13 cellular contexts compared by ENCODE assay signal in the genomic region with DNA sequence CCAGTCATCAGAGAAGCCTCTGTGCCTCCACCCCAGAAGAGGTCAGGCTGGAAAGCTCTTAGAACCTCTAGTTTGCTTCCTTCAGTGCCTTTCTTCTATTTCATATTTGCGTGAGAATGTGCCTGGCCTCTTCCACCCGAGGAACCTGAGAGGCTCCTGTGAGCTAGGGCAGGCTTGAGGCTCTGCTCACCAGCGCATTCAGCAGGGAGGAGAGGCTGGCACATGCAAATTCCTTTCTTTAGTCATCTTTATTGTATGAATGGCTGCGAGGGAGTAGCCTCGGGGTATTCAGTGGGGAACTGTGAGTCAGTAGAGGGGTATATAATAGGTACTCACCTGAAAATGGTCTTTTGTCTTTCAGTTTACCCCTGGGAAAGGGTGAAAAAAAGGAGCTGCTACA.
A peak's percentile ranks its signal among the peaks of the same experiment; 100 is the strongest.
DNase-seq lines count a peak whose midpoint lies in the region; ATAC-seq and TF ChIP-seq lines count a peak whose summit lies in the region.
"Had no signal": no experiment of that assay in that cellular context is flagged by ENCODE, and none has a peak within 500 bp of the region (broad histone marks: within the 10 kb centered on the region; RNA-seq: fewer than 3 reads in every experiment).

No MANE protein-coding gene starts in this region.

- peaks cover 3% of the 10 kb centered on the region for H3K9me3 Mint-ChIP-seq in neural progenitor cell
- peaks cover 0 to 6% of the 10 kb centered on the region in 2 donors for H3K9me3 Mint-ChIP-seq in stimulated activated naive B cell treated with anti-CD40 and anti-IgM and Interleukin-4, amounts not matched to agents 10 μg/mL and 1 μg/mL and 100 μg/mL, for 72 hours
- H3K9me3 Mint-ChIP-seq: activated naive CD4-positive, alpha-beta T cell treated with anti-CD3 and anti-CD28 coated beads, Interleukin-2, amount 50 U/mL, for 24 hours had no signal

- H3K27me3 ChIP-seq in neural progenitor cell: no peaks in the 10 kb centered on the region
- H3K27me3 ChIP-seq: thyroid gland had no signal

- no peak for ATAC-seq in stimulated activated naive B cell treated with anti-CD40 and anti-IgM and Interleukin-4, amounts not matched to agents 10 μg/mL and 1 μg/mL and 100 μg/mL, for 72 hours (replicated peaks)
- ATAC-seq in HG03439 (IDR thresholded peaks at IDR 0.05; ENCODE audit: unreplicated experiment): no peak
- no peak for ATAC-seq in HG03039 (IDR thresholded peaks at IDR 0.05; ENCODE audit: unreplicated experiment)

- peak overlapping the region; percentile 28 for H3K4me3 Mint-ChIP-seq in neural progenitor cell
- H3K4me3 Mint-ChIP-seq in stimulated activated naive B cell treated with anti-CD40 and anti-IgM and Interleukin-4, amounts not matched to agents 10 μg/mL and 1 μg/mL and 100 μg/mL, for 72 hours: no peak overlapping the region
- H3K4me3 Mint-ChIP-seq: activated naive CD4-positive, alpha-beta T cell treated with anti-CD3 and anti-CD28 coated beads, Interleukin-2, amount 50 U/mL, for 24 hours had no signal

- H3K36me3 ChIP-seq in ES-I3 (ENCODE audit: insufficient read depth, low read length): no peaks in the 10 kb centered on the region
- H3K36me3 ChIP-seq in neural progenitor cell: no peaks in the 10 kb centered on the region
- H3K36me3 ChIP-seq: thyroid gland had no signal

- H3K9ac ChIP-seq in ES-I3 (ENCODE audit: low read depth, low read length) (peak overlapping the region; percentile 9; the same call in 1 of the 2 replicates), neural progenitor cell (no peak overlapping the region)

- no peak for TF ChIP-seq CTCF in epithelial cell of esophagus (IDR thresholded peaks at IDR 0.05; ENCODE audit: insufficient read depth, low read depth, low read length, missing control alignments)
- TF ChIP-seq CTCF in neural progenitor cell (IDR thresholded peaks at IDR 0.05): no peak

- no peak overlapping the region for H3K27ac ChIP-seq in neural progenitor cell
- H3K27ac ChIP-seq: thyroid gland had no signal

- H3K27me3 Mint-ChIP-seq in neural progenitor cell (ENCODE audit: insufficient read depth, low read depth): peaks cover 3% of the 10 kb centered on the region
- H3K27me3 Mint-ChIP-seq in stimulated activated naive B cell treated with anti-CD40 and anti-IgM and Interleukin-4, amounts not matched to agents 10 μg/mL and 1 μg/mL and 100 μg/mL, for 72 hours: peaks cover 17% of the 10 kb centered on the region in 2 donors

- peak overlapping the region; percentile 12 for H3K4me2 ChIP-seq in neural progenitor cell

- H3K4me1 Mint-ChIP-seq in neural progenitor cell: peaks cover 47% of the 10 kb centered on the region
- H3K4me1 Mint-ChIP-seq in stimulated activated naive B cell treated with anti-CD40 and anti-IgM and Interleukin-4, amounts not matched to agents 10 μg/mL and 1 μg/mL and 100 μg/mL, for 72 hours: no peaks in the 10 kb centered on the region
- H3K4me1 Mint-ChIP-seq: activated naive CD4-positive, alpha-beta T cell treated with anti-CD3 and anti-CD28 coated beads, Interleukin-2, amount 50 U/mL, for 24 hours had no signal

- DNase-seq in NCI-H345 treated with DMSO at 0.1 percent for 48 hours (lab: John Stamatoyannopoulos, UW; ENCODE audit: unreplicated experiment) (peak; percentile 26), epithelial cell of esophagus (ENCODE audit: low read depth) (peak; percentile 91), neural progenitor cell (ENCODE audit: low spot score) (peak; percentile 47), germinal center (ENCODE audit: low spot score) (no peak)
- DNase-seq in stimulated activated naive B cell treated with anti-CD40 and anti-IgM and Interleukin-4, amounts not matched to agents 10 μg/mL and 1 μg/mL and 100 μg/mL, for 72 hours: no peak
- DNase-seq: activated CD4-positive, alpha-beta T cell treated with anti-CD3 and anti-CD28 coated beads for 4 hours; H7; NCI-H2029 treated with DMSO at 0.1 percent for 48 hours; thyroid gland had no signal

- peak overlapping the region; percentile 7 for H2AFZ ChIP-seq in neural progenitor cell (replicated peaks)

- no peaks in the 10 kb centered on the region for H3K79me2 ChIP-seq in neural progenitor cell (ENCODE audit: low read depth)

- peak overlapping the region; percentile 44 for H3K27ac Mint-ChIP-seq in neural progenitor cell
- H3K27ac Mint-ChIP-seq in stimulated activated naive B cell treated with anti-CD40 and anti-IgM and Interleukin-4, amounts not matched to agents 10 μg/mL and 1 μg/mL and 100 μg/mL, for 72 hours: no peak overlapping the region
- H3K27ac Mint-ChIP-seq: activated naive CD4-positive, alpha-beta T cell treated with anti-CD3 and anti-CD28 coated beads, Interleukin-2, amount 50 U/mL, for 24 hours had no signal

- H3K9me3 ChIP-seq in ES-I3 (ENCODE audit: control insufficient read depth, insufficient read depth, low read length) (peaks cover 4% of the 10 kb centered on the region; the same call in 1 of the 2 replicates), neural progenitor cell (ENCODE audit: low read depth) (no peaks in the 10 kb centered on the region)
- H3K9me3 ChIP-seq: thyroid gland had no signal

- H3F3A ChIP-seq in neural progenitor cell (ENCODE audit: low read depth): peaks cover 36% of the 10 kb centered on the region

- H3K4me1 ChIP-seq in ES-I3 (ENCODE audit: insufficient read depth, low read length) (peaks cover 38% of the 10 kb centered on the region), neural progenitor cell (peaks cover 57% of the 10 kb centered on the region)
- H3K4me1 ChIP-seq: thyroid gland had no signal

- H3K4me3 ChIP-seq in epithelial cell of esophagus (ENCODE audit: low read length) (no peak overlapping the region), neural progenitor cell (no peak overlapping the region)
- H3K4me3 ChIP-seq: thyroid gland had no signal

- peaks cover 2% of the 10 kb centered on the region for H3K36me3 Mint-ChIP-seq in neural progenitor cell
- H3K36me3 Mint-ChIP-seq in stimulated activated naive B cell treated with anti-CD40 and anti-IgM and Interleukin-4, amounts not matched to agents 10 μg/mL and 1 μg/mL and 100 μg/mL, for 72 hours: no peaks in the 10 kb centered on the region
- H3K36me3 Mint-ChIP-seq: activated naive CD4-positive, alpha-beta T cell treated with anti-CD3 and anti-CD28 coated beads, Interleukin-2, amount 50 U/mL, for 24 hours had no signal

- no peaks in the 10 kb centered on the region for H4K20me1 ChIP-seq in neural progenitor cell (ENCODE audit: low read depth)

Comparison
In these comparisons a context has a peak if more than half of its experiments do, and no peak if none do; other contexts are left out.
1. DNase-seq: peak in NCI-H345 treated with DMSO at 0.1 percent for 48 hours (single experiment), epithelial cell of esophagus (single experiment) and neural progenitor cell (single experiment); none in stimulated activated naive B cell treated with anti-CD40 and anti-IgM and Interleukin-4, amounts not matched to agents 10 μg/mL and 1 μg/mL and 100 μg/mL, for 72 hours (single experiment) and germinal center (single experiment).